In genomic region chr12:103929051-103929908, GRCh38 we compare ENCODE assay signal across 8 cellular contexts. TPM values are rescaled to one million over a fixed set of nuclear protein-coding genes. Genes with fewer than 3 reads are reported as not detected.
DNase-seq lines count a peak whose midpoint lies in the region; ATAC-seq and TF ChIP-seq lines count a peak whose summit lies in the region.

No MANE protein-coding gene starts in this region.

- no peaks in the 10 kb centered on the region for H3K27me3 ChIP-seq in CD4-positive, alpha-beta T cell (ENCODE audit: control insufficient read depth, insufficient read depth, low read length)

- peaks cover 40% of the 10 kb centered on the region for H3K79me2 ChIP-seq in OCI-LY7 (ENCODE audit: insufficient read depth, low read depth, low read length)

- CTCF ChIA-PET in CD4-positive, alpha-beta T cell (lab: Charles Lee): interaction anchor here (1.4 to 1.7 kb wide), 3 partner anchors 36 to 180 kb away, joined by 4 to 7 read pairs (median 6); partner anchors contain the start of gene TDG
- CTCF ChIA-PET in OCI-LY7 (lab: Charles Lee; ENCODE audit: unreplicated experiment): interaction anchor here (1.3 kb wide), 1 partner anchor 35 kb away, joined by 4 read pairs; no protein-coding TSS in a partner anchor

- DNase-seq in CD4-positive, alpha-beta T cell: peak; percentile 71 to 88 (median 76)
- DNase-seq in OCI-LY7 (ENCODE audit: low spot score): peak; percentile 92
- peak; percentile 72 for DNase-seq in activated T-cell treated with anti-CD3 and anti-CD28 coated beads for 4 hours
- DNase-seq in epithelial cell of esophagus (ENCODE audit: low read depth): peak; percentile 90
- peak; percentile 95 for DNase-seq in midbrain (lab: John Stamatoyannopoulos, UW)
- DNase-seq in stimulated activated CD8-positive, alpha-beta memory T cell treated with anti-CD3 and anti-CD28 coated beads, Interleukin-15, amount 100 ng/mL, for 24 hours (ENCODE audit: low read depth): peak; percentile 43

- peak overlapping the region; percentile 89 for H2AFZ ChIP-seq in OCI-LY7 (ENCODE audit: low read length)

- no peaks in the 10 kb centered on the region for H3K9me3 ChIP-seq in CD4-positive, alpha-beta T cell (ENCODE audit: control insufficient read depth, low read length)
- no peaks in the 10 kb centered on the region for H3K9me3 ChIP-seq in OCI-LY7 (ENCODE audit: low read length)

- H3K9me3 Mint-ChIP-seq in CD4-positive, alpha-beta T cell: no peaks in the 10 kb centered on the region
- H3K9me3 Mint-ChIP-seq in IgD-negative memory B cell: no peaks in the 10 kb centered on the region

- peak overlapping the region; percentile 98 for H3K27ac ChIP-seq in CD4-positive, alpha-beta T cell (ENCODE audit: low read depth, low read length)
- peak overlapping the region; percentile 91 for H3K27ac ChIP-seq in OCI-LY7 (ENCODE audit: low read depth, low read length, poor library complexity, severe bottlenecking)

- POLR2A ChIA-PET in CD4-positive, alpha-beta T cell (lab: Charles Lee): interaction anchor here (0.6 to 5.1 kb wide), 46 partner anchors 8 to 1401 kb away, joined by 3 to 213 read pairs (median 6); partner anchors contain the start of genes APPL2, C12orf75, EID3 and HCFC2
- POLR2A ChIA-PET in OCI-LY7 (lab: Charles Lee): interaction anchor here (0.7 to 3.6 kb wide), 17 partner anchors 8 to 1979 kb away, joined by 3 to 27 read pairs (median 4); partner anchors contain the start of genes HCFC2 and TDG

- peak; percentile 50 for ATAC-seq in CD4-positive, alpha-beta T cell (ENCODE audit: poor library complexity)
- peak; percentile 23 for ATAC-seq in GM21423 (IDR thresholded peaks at IDR 0.05; ENCODE audit: unreplicated experiment)

- peak overlapping the region; percentile 99 for H3K4me2 ChIP-seq in OCI-LY7 (ENCODE audit: low read length)

- peaks cover 33% of the 10 kb centered on the region for H3K36me3 ChIP-seq in OCI-LY7 (ENCODE audit: insufficient read depth, low read length)

- H3K4me3 Mint-ChIP-seq in CD4-positive, alpha-beta T cell: peak overlapping the region; percentile 95
- H3K4me3 Mint-ChIP-seq in IgD-negative memory B cell: peak overlapping the region; percentile 87 to 97 (median 93)

- H3K4me1 Mint-ChIP-seq in CD4-positive, alpha-beta T cell (ENCODE audit: low read depth): peaks cover 73% of the 10 kb centered on the region
- peaks cover 25 to 49% (median 37%) of the 10 kb centered on the region in 3 donors for H3K4me1 Mint-ChIP-seq in IgD-negative memory B cell

- peaks cover 4% of the 10 kb centered on the region for H3K27me3 Mint-ChIP-seq in CD4-positive, alpha-beta T cell
- peaks cover 3% of the 10 kb centered on the region for H3K27me3 Mint-ChIP-seq in IgD-negative memory B cell

- TF ChIP-seq CTCF in CD4-positive, alpha-beta T cell (IDR thresholded peaks at IDR 0.05): no peak
- TF ChIP-seq CTCF in OCI-LY7 (conservative IDR thresholded peaks at IDR 0.05; ENCODE audit: low read length) (no peak; the same call in 1 of the 2 replicates), epithelial cell of esophagus (IDR thresholded peaks at IDR 0.05; ENCODE audit: insufficient read depth, low read depth, low read length, missing control alignments) (no peak)

- H3K36me3 Mint-ChIP-seq in CD4-positive, alpha-beta T cell (ENCODE audit: low read depth): peaks cover 53% of the 10 kb centered on the region
- H3K36me3 Mint-ChIP-seq in IgD-negative memory B cell: peaks cover 3% of the 10 kb centered on the region

- H3K4me3 ChIP-seq in OCI-LY7 (ENCODE audit: low read depth, low read length, poor library complexity, severe bottlenecking): peak overlapping the region; percentile 79
- peak overlapping the region; percentile 72 for H3K4me3 ChIP-seq in epithelial cell of esophagus (ENCODE audit: low read length)

- BruUV-seq in OCI-LY7 (replicated peaks; lab: Mats Ljungman, UMichigan): TSS peak; percentile 74

- peaks cover 46% of the 10 kb centered on the region for H3K4me1 ChIP-seq in OCI-LY7 (ENCODE audit: insufficient read depth, low read length, poor library complexity, severe bottlenecking)

- no peaks in the 10 kb centered on the region for H3K9me2 ChIP-seq in OCI-LY7 (ENCODE audit: insufficient read depth, low read length)

- peak overlapping the region; percentile 97 for H3K27ac Mint-ChIP-seq in CD4-positive, alpha-beta T cell
- H3K27ac Mint-ChIP-seq in IgD-negative memory B cell: peak overlapping the region; percentile 95 to 100 (median 98)

- peaks cover 23% of the 10 kb centered on the region for H4K20me1 ChIP-seq in OCI-LY7 (ENCODE audit: insufficient read depth, low read length)

- intact Hi-C loops in CD4-positive, alpha-beta T cell (cut with DNase I, micrococcal nuclease): loop anchor here (1.0 to 5.0 kb wide), 2 partner anchors 28 to 208 kb away; partner anchors contain the start of gene NFYB (in 1 of the 2)
- intact Hi-C loops in OCI-LY7 (cut with micrococcal nuclease; ENCODE audit: unreplicated experiment): loop anchor here (1.0 kb wide), 1 partner anchor 28 kb away; a partner anchor contains a TSS

RNA-seq across cellular contexts. Expression of gene HSP90B1, which starts 0.9 kb away (rescaled TPM):
- total RNA-seq in CD4-positive, alpha-beta T cell: 100 to 1,000 TPM; 201 to 212 TPM
- 274 TPM for polyA plus RNA-seq in IgD-negative memory B cell
- 235 and 303 TPM in 2 replicates for total RNA-seq in OCI-LY7 (2014; rRNA removed; shearing (Covaris generic))
- 254 and 304 TPM in 2 replicates for total RNA-seq in OCI-LY7 (2022)

RNA-seq across cellular contexts. Expression of gene TDG, which starts 36.4 kb away (rescaled TPM):
- total RNA-seq in CD4-positive, alpha-beta T cell: 10 to 100 TPM; 27.5 to 29.6 TPM
- 19.3 TPM for polyA plus RNA-seq in IgD-negative memory B cell
- 39.4 and 43.3 TPM in 2 replicates for total RNA-seq in OCI-LY7 (2014; rRNA removed; shearing (Covaris generic))
- total RNA-seq in OCI-LY7 (2022): 49.1 and 55.3 TPM in 2 replicates

Comparison
In these comparisons a context has a peak if more than half of its experiments do, and no peak if none do; other contexts are left out.
1. Peak in every context shown above with its lines: DNase-seq, ATAC-seq, H3K4me3 ChIP-seq and H3K27ac ChIP-seq.
2. DNase-seq: peak in every context shown above with its lines; median percentile 95 in midbrain; 92 in OCI-LY7; 90 in epithelial cell of esophagus; 76 in CD4-positive, alpha-beta T cell; 72 in activated T-cell treated with anti-CD3 and anti-CD28 coated beads for 4 hours; 43 in stimulated activated CD8-positive, alpha-beta memory T cell treated with anti-CD3 and anti-CD28 coated beads, Interleukin-15, amount 100 ng/mL, for 24 hours.